In the genomic region with DNA sequence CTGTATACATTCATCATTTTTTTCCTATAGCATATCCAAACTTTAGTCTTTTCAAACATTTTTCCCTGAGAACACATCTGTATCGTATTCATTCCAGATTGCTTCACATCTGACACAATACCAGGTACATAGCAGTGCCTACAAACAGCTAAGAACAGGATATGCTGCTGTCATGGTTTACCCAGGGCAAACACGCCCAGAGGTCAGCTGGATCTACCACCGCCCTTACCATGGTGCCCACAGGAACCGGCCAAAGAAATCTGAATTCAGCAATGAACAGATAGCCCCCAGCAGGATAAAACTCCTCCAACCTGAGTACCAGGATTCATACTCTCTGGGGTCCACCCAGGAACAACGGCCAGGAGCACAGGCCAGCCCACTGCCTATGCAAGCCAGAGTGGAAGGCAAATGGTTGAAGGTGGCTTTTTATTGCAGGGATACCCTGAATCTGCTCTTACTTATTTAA, we compare ENCODE assay signal across 1 cellular context.
TF ChIP-seq lines count a peak whose summit lies in the region.

No MANE protein-coding gene starts in this region.

TF ChIP-seq in IMR-90, 13 proteins besides CTCF, POLR2A, EP300 and RAD21:
- TF ChIP-seq FOS (IDR thresholded peaks at IDR 0.05; ENCODE audit: low read depth, low read length) (no peak), MAFK (IDR thresholded peaks at IDR 0.05; ENCODE audit: low read depth, low read length) (no peak), RCOR1 (IDR thresholded peaks at IDR 0.05; ENCODE audit: insufficient replicate concordance, low read length) (no peak), RFX5 (IDR thresholded peaks at IDR 0.05; ENCODE audit: low read depth, low read length) (no peak), SMC3 (IDR thresholded peaks at IDR 0.05; ENCODE audit: low read depth, low read length) (no peak), MAZ (IDR thresholded peaks at IDR 0.05; ENCODE audit: borderline replicate concordance, low read depth, low read length) (no peak), BHLHE40 (IDR thresholded peaks at IDR 0.05; ENCODE audit: low read depth, low read length) (no peak), CEBPB (IDR thresholded peaks at IDR 0.05; ENCODE audit: low read depth, low read length) (no peak), MXI1 (IDR thresholded peaks at IDR 0.05; ENCODE audit: borderline replicate concordance, low read depth, low read length) (no peak)
- TF ChIP-seq, protein P1, sequence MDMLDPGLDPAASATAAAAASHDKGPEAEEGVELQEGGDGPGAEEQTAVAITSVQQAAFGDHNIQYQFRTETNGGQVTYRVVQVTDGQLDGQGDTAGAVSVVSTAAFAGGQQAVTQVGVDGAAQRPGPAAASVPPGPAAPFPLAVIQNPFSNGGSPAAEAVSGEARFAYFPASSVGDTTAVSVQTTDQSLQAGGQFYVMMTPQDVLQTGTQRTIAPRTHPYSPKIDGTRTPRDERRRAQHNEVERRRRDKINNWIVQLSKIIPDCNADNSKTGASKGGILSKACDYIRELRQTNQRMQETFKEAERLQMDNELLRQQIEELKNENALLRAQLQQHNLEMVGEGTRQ (IDR thresholded peaks at IDR 0.05; ENCODE audit: low read depth, low read length) = no peak
- TF ChIP-seq, protein P2, sequence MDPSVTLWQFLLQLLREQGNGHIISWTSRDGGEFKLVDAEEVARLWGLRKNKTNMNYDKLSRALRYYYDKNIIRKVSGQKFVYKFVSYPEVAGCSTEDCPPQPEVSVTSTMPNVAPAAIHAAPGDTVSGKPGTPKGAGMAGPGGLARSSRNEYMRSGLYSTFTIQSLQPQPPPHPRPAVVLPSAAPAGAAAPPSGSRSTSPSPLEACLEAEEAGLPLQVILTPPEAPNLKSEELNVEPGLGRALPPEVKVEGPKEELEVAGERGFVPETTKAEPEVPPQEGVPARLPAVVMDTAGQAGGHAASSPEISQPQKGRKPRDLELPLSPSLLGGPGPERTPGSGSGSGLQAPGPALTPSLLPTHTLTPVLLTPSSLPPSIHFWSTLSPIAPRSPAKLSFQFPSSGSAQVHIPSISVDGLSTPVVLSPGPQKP (IDR thresholded peaks at IDR 0.05; ENCODE audit: borderline replicate concordance, low read depth, low read length) = no peak
